Comparison of ENCODE assay signal across 8 cellular contexts in the genomic region with DNA sequence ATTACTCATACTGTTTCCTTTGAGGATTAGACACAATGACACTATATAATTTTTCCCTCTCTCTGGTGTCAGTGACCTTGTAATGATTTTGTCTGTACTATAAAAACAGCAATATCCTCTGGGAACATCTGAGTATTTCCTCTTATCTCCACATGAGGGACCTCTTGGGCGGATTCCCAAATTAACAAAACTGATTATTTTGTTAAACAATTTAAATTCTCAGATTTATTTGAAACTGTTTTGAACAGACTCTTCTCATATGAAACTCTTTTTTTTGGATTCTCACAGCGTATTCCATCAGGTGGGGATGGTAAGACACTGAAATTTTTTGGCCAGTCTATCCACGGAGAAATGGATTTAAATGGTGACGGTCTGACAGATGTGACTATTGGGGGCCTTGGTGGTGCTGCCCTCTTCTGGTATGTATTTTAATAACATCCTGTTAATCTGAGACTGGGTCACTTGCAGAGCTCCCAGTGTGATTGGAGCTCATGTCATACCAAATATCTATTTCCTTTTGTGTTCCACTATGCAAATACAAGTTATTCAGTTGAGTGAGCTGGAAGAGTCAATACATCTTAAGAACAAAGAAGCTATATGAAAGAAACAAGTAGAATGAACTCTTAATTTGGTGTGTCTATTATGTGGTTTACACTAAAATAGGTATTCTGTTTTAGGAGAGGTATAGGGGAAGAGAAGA.
A peak's percentile ranks its signal among the peaks of the same experiment; 100 is the strongest.
DNase-seq lines count a peak whose midpoint lies in the region; ATAC-seq, FAIRE-seq and TF ChIP-seq lines count a peak whose summit lies in the region.

No MANE protein-coding gene starts in this region.

- CTCF ChIA-PET in K562 (lab: Yijun Ruan, JAX; ENCODE audit: low intra/inter-chr PET ratio), result interaction anchor here (0.7 to 1.3 kb wide), 3 partner anchors 129 to 223 kb away, joined by 3 to 4 read pairs (median 3); no protein-coding TSS in a partner anchor

- peak; percentile 51 for FAIRE-seq in K562 (lab: Jason Lieb, UNC)

- TF ChIP-seq EP300 in K562 (IDR thresholded peaks at IDR 0.05; ENCODE audit: low read length), result no peak

- in situ Hi-C loops in K562 (cut with MboI), result no loop called here

- H2AFZ ChIP-seq in K562 (ENCODE audit: low read depth, low read length), result peak overlapping the region; percentile 9; the same call in 1 of the 2 replicates
- H2AFZ ChIP-seq in smooth muscle cell (ENCODE audit: low read depth), result no peak overlapping the region

- peak; percentile 51 to 69 for TF ChIP-seq RAD21 in K562 (CRISPR knock-in tag; conservative IDR thresholded peaks at IDR 0.05 in 1 of 2, IDR thresholded peaks at IDR 0.05 in 1 of 2)

- peak; percentile 75 for ATAC-seq in Right ventricle myocardium inferior
- peak; percentile 100 for ATAC-seq in HG02798 (IDR thresholded peaks at IDR 0.05; ENCODE audit: poor library complexity, unreplicated experiment)
- peak; percentile 95 for ATAC-seq in K562

- no peaks in the 10 kb centered on the region for H3K9me1 ChIP-seq in K562 (ENCODE audit: control insufficient read depth, insufficient read depth, low read length)

- no peaks in the 10 kb centered on the region for H3K27me3 ChIP-seq in K562 (ENCODE audit: control insufficient read depth in 2 of 2, insufficient read depth in 2 of 2, low read length in 2 of 2)
- H3K27me3 ChIP-seq in iPS-15b (ENCODE audit: control insufficient read depth, insufficient read depth, low read length), result no peaks in the 10 kb centered on the region
- H3K27me3 ChIP-seq in smooth muscle cell (ENCODE audit: low read depth), result no peaks in the 10 kb centered on the region

- WGBS in K562 (ENCODE audit: insufficient coverage, low coverage, missing lambda C conversion rate), result 0% methylated on average over 4 of the region's 4 CpGs
- WGBS in smooth muscle cell (ENCODE audit: low lambda C conversion rate), result 7% methylated on average over 4 of the region's 4 CpGs

- H3K9ac ChIP-seq in K562 (ENCODE audit: insufficient read depth in 1 of 2, low read depth in 2 of 2, low read length in 2 of 2), result no peak overlapping the region
- H3K9ac ChIP-seq in iPS-15b (ENCODE audit: low read depth, low read length), result no peak overlapping the region
- no peak overlapping the region for H3K9ac ChIP-seq in smooth muscle cell (ENCODE audit: low read depth)

- H3F3A ChIP-seq in smooth muscle cell (ENCODE audit: low read depth), result peaks cover under 1% of the 10 kb centered on the region

- H3K27ac ChIP-seq in K562 (ENCODE audit: extremely low read depth, low read depth, low read length) (no peak overlapping the region), smooth muscle cell (ENCODE audit: low read depth) (no peak overlapping the region)

- no TSS peak for BruUV-seq in K562 (replicated peaks; lab: Mats Ljungman, UMichigan)

- TF ChIP-seq CTCF in K562 (IDR thresholded peaks at IDR 0.05 in 2 of 3, conservative IDR thresholded peaks at IDR 0.05 in 1 of 3; ENCODE audit: insufficient read depth in 2 of 3, low read depth in 1 of 3, low read length in 3 of 3), result peak; percentile 65 to 80 (median 69)
- peak; percentile 70 for TF ChIP-seq CTCF in smooth muscle cell (IDR thresholded peaks at IDR 0.05; ENCODE audit: borderline replicate concordance, insufficient read depth, poor library complexity, severe bottlenecking)

- H3K9me3 ChIP-seq in K562 (replicated peaks; ENCODE audit: control insufficient read depth, insufficient read depth, low read depth, low read length) (no peaks in the 10 kb centered on the region), iPS-15b (ENCODE audit: control insufficient read depth, insufficient read depth, low read length) (no peaks in the 10 kb centered on the region), smooth muscle cell (replicated peaks; ENCODE audit: low read depth) (no peaks in the 10 kb centered on the region)

- H3K4me1 ChIP-seq in K562 (replicated peaks in 1 of 2; ENCODE audit: control insufficient read depth in 2 of 2, insufficient read depth in 2 of 2, low read length in 2 of 2) (no peaks in the 10 kb centered on the region), iPS-15b (ENCODE audit: control insufficient read depth, insufficient read depth, low read length) (no peaks in the 10 kb centered on the region), smooth muscle cell (ENCODE audit: low read depth) (no peaks in the 10 kb centered on the region)

- no peaks in the 10 kb centered on the region for H4K20me1 ChIP-seq in K562 (replicated peaks; ENCODE audit: control insufficient read depth, insufficient read depth, low read length)
- no peaks in the 10 kb centered on the region for H4K20me1 ChIP-seq in smooth muscle cell (ENCODE audit: low read depth)

- no peak for TF ChIP-seq POLR2A in K562 (conservative IDR thresholded peaks at IDR 0.05)

- POLR2A ChIA-PET in K562 (lab: Yijun Ruan, JAX), result interaction anchor here (0.6 kb wide), 1 partner anchor 1796 kb away, joined by 3 read pairs; no protein-coding TSS in a partner anchor

- H3K4me2 ChIP-seq in K562 (ENCODE audit: insufficient read depth, low read length), result no peak overlapping the region
- H3K4me2 ChIP-seq in smooth muscle cell, result peak overlapping the region; percentile 81

- H3K36me3 ChIP-seq in K562 (ENCODE audit: control insufficient read depth, insufficient read depth, low read length) (no peaks in the 10 kb centered on the region), iPS-15b (ENCODE audit: control insufficient read depth, insufficient read depth, low read length) (no peaks in the 10 kb centered on the region), smooth muscle cell (ENCODE audit: low read depth) (peaks cover 4% of the 10 kb centered on the region)

- H3K79me2 ChIP-seq in K562 (ENCODE audit: control insufficient read depth, insufficient read depth, low read length), result no peaks in the 10 kb centered on the region
- peaks cover 16% of the 10 kb centered on the region for H3K79me2 ChIP-seq in smooth muscle cell (ENCODE audit: low read depth)

- intact Hi-C loops in Right ventricle myocardium inferior (cut with DNase I) (loop anchor here (2.0 to 5.0 kb wide), 2 partner anchors 127 to 223 kb away; no protein-coding TSS in a partner anchor), cardiac septum (cut with DNase I) (loop anchor here (2.0 to 10.0 kb wide), 3 partner anchors 127 to 251 kb away; no protein-coding TSS in a partner anchor), K562 (cut with micrococcal nuclease) (loop anchor here (1.0 to 5.0 kb wide), 3 partner anchors 128 to 1953 kb away; a partner anchor contains a TSS)

- H3K4me3 ChIP-seq in K562 (no peak overlapping the region), iPS-15b (ENCODE audit: low read depth, low read length) (peak overlapping the region; percentile 38), smooth muscle cell (peak overlapping the region; percentile 54)

- peak; percentile 31 for DNase-seq in Right ventricle myocardium inferior (ENCODE audit: missing footprints)
- no peak for DNase-seq in cardiac septum (ENCODE audit: low spot score)
- peak; percentile 71 for DNase-seq in NCI-H1105 treated with DMSO at 0.1 percent for 48 hours (lab: John Stamatoyannopoulos, UW)
- peak in 4 of 5 donors; percentile 10 to 72 (median 24) for DNase-seq in T-helper 1 cell
- DNase-seq in K562 (ENCODE audit: extremely low read depth in 1 of 4, low spot score in 3 of 4), result peak; percentile 50 to 65 (median 59)
- no peak for DNase-seq in smooth muscle cell (lab: John Stamatoyannopoulos, UW; ENCODE audit: unreplicated experiment)

TF ChIP-seq in K562, 482 proteins besides CTCF, POLR2A, EP300 and RAD21 (continues in another document):
- TF ChIP-seq, protein P1, sequence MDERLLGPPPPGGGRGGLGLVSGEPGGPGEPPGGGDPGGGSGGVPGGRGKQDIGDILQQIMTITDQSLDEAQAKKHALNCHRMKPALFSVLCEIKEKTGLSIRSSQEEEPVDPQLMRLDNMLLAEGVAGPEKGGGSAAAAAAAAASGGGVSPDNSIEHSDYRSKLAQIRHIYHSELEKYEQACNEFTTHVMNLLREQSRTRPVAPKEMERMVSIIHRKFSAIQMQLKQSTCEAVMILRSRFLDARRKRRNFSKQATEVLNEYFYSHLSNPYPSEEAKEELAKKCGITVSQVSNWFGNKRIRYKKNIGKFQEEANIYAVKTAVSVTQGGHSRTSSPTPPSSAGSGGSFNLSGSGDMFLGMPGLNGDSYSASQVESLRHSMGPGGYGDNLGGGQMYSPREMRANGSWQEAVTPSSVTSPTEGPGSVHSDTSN (CRISPR knock-in tag; IDR thresholded peaks at IDR 0.05; ENCODE audit: low read depth), result no peak
- TF ChIP-seq, protein P1 (tag; conservative IDR thresholded peaks at IDR 0.05; ENCODE audit: low read depth), result 0 out of 2 replicates have a peak, but pooled peaks have one; percentile 48
- TF ChIP-seq NRF1 (conservative IDR thresholded peaks at IDR 0.05 in 1 of 2, IDR thresholded peaks at IDR 0.05 in 1 of 2) (no peak), NCOA6 (IDR thresholded peaks at IDR 0.05) (no peak), MECOM (CRISPR knock-in tag; IDR thresholded peaks at IDR 0.05) (no peak)
- TF ChIP-seq, protein P2, sequence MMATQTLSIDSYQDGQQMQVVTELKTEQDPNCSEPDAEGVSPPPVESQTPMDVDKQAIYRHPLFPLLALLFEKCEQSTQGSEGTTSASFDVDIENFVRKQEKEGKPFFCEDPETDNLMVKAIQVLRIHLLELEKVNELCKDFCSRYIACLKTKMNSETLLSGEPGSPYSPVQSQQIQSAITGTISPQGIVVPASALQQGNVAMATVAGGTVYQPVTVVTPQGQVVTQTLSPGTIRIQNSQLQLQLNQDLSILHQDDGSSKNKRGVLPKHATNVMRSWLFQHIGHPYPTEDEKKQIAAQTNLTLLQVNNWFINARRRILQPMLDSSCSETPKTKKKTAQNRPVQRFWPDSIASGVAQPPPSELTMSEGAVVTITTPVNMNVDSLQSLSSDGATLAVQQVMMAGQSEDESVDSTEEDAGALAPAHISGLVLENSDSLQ (IDR thresholded peaks at IDR 0.05), result peak; percentile 22; the same call in 1 of the 2 replicates
- TF ChIP-seq, protein P3, sequence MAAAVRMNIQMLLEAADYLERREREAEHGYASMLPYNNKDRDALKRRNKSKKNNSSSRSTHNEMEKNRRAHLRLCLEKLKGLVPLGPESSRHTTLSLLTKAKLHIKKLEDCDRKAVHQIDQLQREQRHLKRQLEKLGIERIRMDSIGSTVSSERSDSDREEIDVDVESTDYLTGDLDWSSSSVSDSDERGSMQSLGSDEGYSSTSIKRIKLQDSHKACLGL (CRISPR knock-in tag; IDR thresholded peaks at IDR 0.05; ENCODE audit: borderline replicate concordance, poor library complexity, severe bottlenecking), result no peak

Comparison
In these comparisons a context has a peak if more than half of its experiments do, and no peak if none do; other contexts are left out.
1. DNase-seq: peak in Right ventricle myocardium inferior (single experiment), NCI-H1105 treated with DMSO at 0.1 percent for 48 hours (single experiment), T-helper 1 cell (4 of 5) and K562 (4 of 4); none in cardiac septum (single experiment) and smooth muscle cell (single experiment).
2. Peak in every context shown above with its lines, with median percentiles within 50 percentile points of each other: ATAC-seq.